In the genomic region with DNA sequence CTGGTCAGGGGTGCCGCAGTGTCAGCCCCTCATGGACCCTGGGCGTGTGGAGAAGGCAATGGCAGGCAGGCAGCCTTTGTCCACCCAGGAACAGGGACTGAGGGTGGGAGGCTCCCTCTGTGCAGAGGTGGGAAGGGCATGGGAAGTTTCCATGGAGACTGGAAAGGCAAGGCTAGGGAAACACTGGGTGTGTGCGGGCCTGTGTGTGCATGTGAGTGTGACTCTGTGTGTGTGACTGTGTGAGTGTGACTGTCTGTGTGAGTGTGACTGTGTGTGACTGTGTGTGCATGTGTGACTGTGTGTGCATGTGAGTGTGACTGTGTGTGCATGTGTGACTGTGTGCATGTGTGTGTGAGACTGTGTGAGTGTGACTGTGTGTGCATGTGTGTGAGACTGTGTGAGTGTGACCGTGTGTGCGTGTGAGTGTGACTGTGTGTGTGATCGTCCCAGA, we compare ENCODE assay signal across 20 cellular contexts. TPM values are rescaled to one million over a fixed set of nuclear protein-coding genes. Genes with fewer than 3 reads are reported as not detected.
A peak's percentile ranks its signal among the peaks of the same experiment; 100 is the strongest.
DNase-seq lines count a peak whose midpoint lies in the region; ATAC-seq, FAIRE-seq and TF ChIP-seq lines count a peak whose summit lies in the region.
"Had no signal": no experiment of that assay in that cellular context is flagged by ENCODE, and none has a peak within 500 bp of the region (broad histone marks: within the 10 kb centered on the region; RNA-seq: fewer than 3 reads in every experiment).

No MANE protein-coding gene starts in this region.

- no peak for ATAC-seq in GM18520 (IDR thresholded peaks at IDR 0.05; ENCODE audit: unreplicated experiment)

- H3K36me3 ChIP-seq in BLaER1 treated with 17β-estradiol and CSF1 and Interleukin-3, amounts not matched to agents 10 nM and 100 nM: peaks cover 0 to 34% (median 0%) of the 10 kb centered on the region in 11 experiments; a peak in 6 of 22 replicates
- no peaks in the 10 kb centered on the region for H3K36me3 ChIP-seq in osteoblast (ENCODE audit: insufficient read depth, low read length)
- H3K36me3 ChIP-seq: thyroid gland had no signal

- H3K27ac ChIP-seq in BLaER1 treated with 17β-estradiol and CSF1 and Interleukin-3, amounts not matched to agents 10 nM and 100 nM: peak overlapping the region; percentile 61 to 84 (median 76); a peak in 20 of 22 replicates
- no peak overlapping the region for H3K27ac ChIP-seq in osteoblast (ENCODE audit: low read depth, low read length)
- H3K27ac ChIP-seq: hepatocyte, parathyroid adenoma had no signal

- H3K27ac Mint-ChIP-seq in endothelial cell (ENCODE audit: unreplicated experiment): peak overlapping the region; percentile 37

- H3K4me3 Mint-ChIP-seq in endothelial cell (ENCODE audit: unreplicated experiment): peak overlapping the region; percentile 28

- no peak for TF ChIP-seq CTCF in endothelial cell (IDR thresholded peaks at IDR 0.05; ENCODE audit: unreplicated experiment)
- no peak for TF ChIP-seq CTCF in osteoblast (IDR thresholded peaks at IDR 0.05; ENCODE audit: extremely low read depth, low read depth, low read length)

- peak overlapping the region in 6 of 10 experiments; percentile 42 to 73 (median 58); a peak in 12 of 20 replicates for H3K4me3 ChIP-seq in BLaER1 treated with 17β-estradiol and CSF1 and Interleukin-3, amounts not matched to agents 10 nM and 100 nM
- H3K4me3 ChIP-seq in osteoblast (ENCODE audit: insufficient read depth, low read length): no peak overlapping the region
- H3K4me3 ChIP-seq: hepatocyte, thyroid gland had no signal

- peaks cover 50 to 87% (median 68%) of the 10 kb centered on the region in 10 experiments for H3K4me1 ChIP-seq in BLaER1 treated with 17β-estradiol and CSF1 and Interleukin-3, amounts not matched to agents 10 nM and 100 nM
- H3K4me1 ChIP-seq in osteoblast (ENCODE audit: insufficient read depth, low read length): no peaks in the 10 kb centered on the region
- H3K4me1 ChIP-seq: parathyroid adenoma had no signal

- no peaks in the 10 kb centered on the region for H3K9me3 ChIP-seq in BLaER1 treated with 17β-estradiol and CSF1 and Interleukin-3, amounts not matched to agents 10 nM and 100 nM (replicated peaks in 1 of 11)
- no peaks in the 10 kb centered on the region for H3K9me3 ChIP-seq in osteoblast (ENCODE audit: low read depth, low read length)
- H3K9me3 ChIP-seq: thyroid gland had no signal

- H4K20me1 ChIP-seq in BLaER1 treated with 17β-estradiol and CSF1 and Interleukin-3, amounts not matched to agents 10 nM and 100 nM: peaks cover 0 to 24% (median 0%) of the 10 kb centered on the region in 11 experiments; a peak in 2 of 22 replicates
- no peaks in the 10 kb centered on the region for H4K20me1 ChIP-seq in osteoblast (ENCODE audit: insufficient read depth, low read length)

- peak; percentile 33 for FAIRE-seq in GM18507 (lab: Jason Lieb, UNC)
- FAIRE-seq: TTC549 had no signal

- peaks cover under 1% of the 10 kb centered on the region for H3K36me3 Mint-ChIP-seq in endothelial cell (ENCODE audit: low read depth, unreplicated experiment)

- H3K79me2 ChIP-seq in osteoblast (ENCODE audit: insufficient read depth, low read length): no peaks in the 10 kb centered on the region
- H3K79me2 ChIP-seq: hepatocyte, parathyroid adenoma had no signal

- peak overlapping the region; percentile 66 to 99 (median 91) for H3K4me2 ChIP-seq in BLaER1 treated with 17β-estradiol and CSF1 and Interleukin-3, amounts not matched to agents 10 nM and 100 nM
- H3K4me2 ChIP-seq in osteoblast (ENCODE audit: insufficient read depth, low read length): no peak overlapping the region
- H3K4me2 ChIP-seq: hepatocyte had no signal

- H3K27me3 ChIP-seq in BLaER1 treated with 17β-estradiol and CSF1 and Interleukin-3, amounts not matched to agents 10 nM and 100 nM: no peaks in the 10 kb centered on the region
- H3K27me3 ChIP-seq in osteoblast (ENCODE audit: insufficient read depth, low read length): no peaks in the 10 kb centered on the region
- H3K27me3 ChIP-seq: hepatocyte, thyroid gland had no signal

- DNase-seq in GM18507 (ENCODE audit: extremely low spot score, insufficient read length, low read depth): no peak
- no peak for DNase-seq in endothelial cell (ENCODE audit: low spot score)
- DNase-seq in osteoblast (ENCODE audit: insufficient read length, low spot score, missing footprints): peak; percentile 62
- DNase-seq in NCI-H2171 treated with DMSO at 0.1 percent for 48 hours (lab: John Stamatoyannopoulos, UW): no peak
- DNase-seq in NCI-H128 (lab: John Stamatoyannopoulos, UW; ENCODE audit: unreplicated experiment): no peak
- DNase-seq: activated CD4-positive, alpha-beta T cell treated with anti-CD3 and anti-CD28 coated beads for 4 hours; activated effector memory CD4-positive, alpha-beta T cell treated with anti-CD3 and anti-CD28 coated beads, Interleukin-2, amount 50 U/mL, for 16 hours; Calu3; dermis blood vessel endothelial cell; mammary epithelial cell; NCI-H1694 treated with DMSO at 0.1 percent for 48 hours; NCI-H69; SW 1271 had no signal

- no peaks in the 10 kb centered on the region for H3K9me3 Mint-ChIP-seq in endothelial cell (ENCODE audit: unreplicated experiment)

- H3K27me3 Mint-ChIP-seq in endothelial cell (ENCODE audit: unreplicated experiment): peaks cover 13% of the 10 kb centered on the region

- H3K9ac ChIP-seq in BLaER1 treated with 17β-estradiol and CSF1 and Interleukin-3, amounts not matched to agents 10 nM and 100 nM: peak overlapping the region; percentile 48 to 79 (median 63); a peak in 18 of 22 replicates
- H3K9ac ChIP-seq: parathyroid adenoma had no signal

- no peak overlapping the region for H2AFZ ChIP-seq in osteoblast (ENCODE audit: low read length)
- H2AFZ ChIP-seq: hepatocyte, parathyroid adenoma had no signal

- peaks cover 5% of the 10 kb centered on the region for H3K4me1 Mint-ChIP-seq in endothelial cell (ENCODE audit: unreplicated experiment)

RNA-seq across cellular contexts. Expression of gene CD300C, which starts 0.9 kb away (rescaled TPM):
- total RNA-seq in endothelial cell (ENCODE audit: unreplicated experiment) (not detected), osteoblast (under 0.01 TPM in 1 of 2 replicates, not detected in the other)
- total RNA-seq: Calu3, dermis blood vessel endothelial cell, fibroblast of villous mesenchyme, mammary epithelial cell had no signal

RNA-seq across cellular contexts. Expression of gene CD300LB, which starts 13.7 kb away (rescaled TPM):
- total RNA-seq in endothelial cell (ENCODE audit: unreplicated experiment) (not detected), osteoblast (not detected in 2 replicates)
- total RNA-seq: Calu3, dermis blood vessel endothelial cell, fibroblast of villous mesenchyme, hepatocyte, mammary epithelial cell, thyroid gland had no signal

RNA-seq across cellular contexts. Expression of gene CD300H, which starts 22.3 kb away (rescaled TPM):
- not detected for total RNA-seq in endothelial cell (ENCODE audit: unreplicated experiment)
- not detected in 2 replicates for total RNA-seq in osteoblast
- total RNA-seq: Calu3, dermis blood vessel endothelial cell, fibroblast of villous mesenchyme, mammary epithelial cell, thyroid gland had no signal

RNA-seq across cellular contexts. Expression of gene CD300LD, which starts 47.1 kb away (rescaled TPM):
- total RNA-seq in endothelial cell (ENCODE audit: unreplicated experiment) (not detected), osteoblast (not detected in 2 replicates)
- total RNA-seq: Calu3, dermis blood vessel endothelial cell, fibroblast of villous mesenchyme, hepatocyte, mammary epithelial cell, thyroid gland had no signal
